Comparison of ENCODE assay signal across 30 cellular contexts in genomic region chr5:39670955-39671354, GRCh38.
"Had no signal": no experiment of that assay in that cellular context is flagged by ENCODE, and none has a peak within 500 bp of the region (broad histone marks: within the 10 kb centered on the region; RNA-seq: fewer than 3 reads in every experiment).

No MANE protein-coding gene starts in this region.

- H3K36me3 Mint-ChIP-seq: activated naive CD4-positive, alpha-beta T cell treated with anti-CD3 and anti-CD28 coated beads, Interleukin-2, amount 50 U/mL, for 72 hours; brain; T-cell had no signal

- H3K4me1 Mint-ChIP-seq: activated CD4-positive, alpha-beta T cell treated with anti-CD3 and anti-CD28 coated beads, Interleukin-2, amount 10 ng/mL, durations not matched to agents 24 days and 14 days; T-cell; T-helper 17 cell had no signal

- H3K36me3 ChIP-seq: adrenal gland, Peyer's patch, WERI-Rb-1 had no signal

- H3K27ac Mint-ChIP-seq: activated CD4-positive, alpha-beta T cell treated with anti-CD3 and anti-CD28 coated beads, Interleukin-2, amount 10 ng/mL, durations not matched to agents 24 days and 14 days; activated CD8-positive, alpha-beta T cell treated with anti-CD3 and anti-CD28 coated beads for 36 hours; activated naive CD4-positive, alpha-beta T cell treated with anti-CD3 and anti-CD28 coated beads for 36 hours; activated naive CD4-positive, alpha-beta T cell treated with anti-CD3 and anti-CD28 coated beads, Interleukin-2, amount 50 U/mL, for 72 hours; activated T-helper 1 cell treated with anti-CD3 and anti-CD28 coated beads, Interleukin-12 subunit alpha, Interleukin-12 subunit beta, Interleukin-2, Interleukin-4 antibody, amounts not matched to agents 30 ng/mL and 10 ng/mL and 1 ng/mL, durations not matched to agents 14 hours and 24 hours and 36 hours; T-cell; T-helper 17 cell had no signal

- H3K27me3 Mint-ChIP-seq: brain had no signal

- H3K9me3 ChIP-seq: adrenal gland, Peyer's patch had no signal

- H3K4me3 Mint-ChIP-seq: activated CD4-positive, alpha-beta T cell treated with anti-CD3 and anti-CD28 coated beads, Interleukin-2, amount 10 ng/mL, durations not matched to agents 24 days and 14 days; activated CD8-positive, alpha-beta T cell treated with anti-CD3 and anti-CD28 coated beads for 36 hours; activated naive CD4-positive, alpha-beta T cell treated with anti-CD3 and anti-CD28 coated beads for 36 hours; activated T-helper 1 cell treated with anti-CD3 and anti-CD28 coated beads, Interleukin-12 subunit alpha, Interleukin-12 subunit beta, Interleukin-2, Interleukin-4 antibody, amounts not matched to agents 30 ng/mL and 10 ng/mL and 1 ng/mL, durations not matched to agents 14 hours and 24 hours and 36 hours; brain; T-cell; T-helper 17 cell had no signal

- DNase-seq: activated CD4-positive, alpha-beta T cell treated with anti-CD3 and anti-CD28 coated beads, Interleukin-2, amount 10 ng/mL, durations not matched to agents 24 days and 14 days; activated CD4-positive, alpha-beta T cell treated with anti-CD3 and anti-CD28 coated beads, Interleukin-2, amount 50 U/mL, for 4 hours; activated CD8-positive, alpha-beta T cell treated with anti-CD3 and anti-CD28 coated beads for 36 hours; activated gamma-delta T cell treated with Interleukin-2 at 50 U/mL for 16 hours; activated naive CD4-positive, alpha-beta T cell treated with anti-CD3 and anti-CD28 coated beads for 36 hours; activated T-cell treated with anti-CD3 and anti-CD28 coated beads, Interleukin-2, amount 50 U/mL, for 1 hour; adrenal gland; caudate nucleus; cerebellar nuclear complex; Karpas-422; KBM-7; NCI-H1048; NCI-H1105 treated with DMSO at 0.1 percent for 48 hours; NCI-H1436; NCI-H1694 treated with DMSO at 0.1 percent for 48 hours; NCI-H2029; NCI-H345; NCI-H524 treated with DMSO at 0.1 percent for 48 hours; Peyer's patch; SIG-M5; T-cell; T-helper 17 cell; WERI-Rb-1 had no signal

- H3K4me1 ChIP-seq: adrenal gland, Peyer's patch had no signal

- FAIRE-seq: bronchial epithelial cell had no signal

- H3K27ac ChIP-seq: adrenal gland, Peyer's patch, RWPE1, WERI-Rb-1 had no signal

- H3K9me3 Mint-ChIP-seq: activated CD4-positive, alpha-beta T cell treated with anti-CD3 and anti-CD28 coated beads, Interleukin-2, amount 10 ng/mL, durations not matched to agents 24 days and 14 days; activated CD8-positive, alpha-beta T cell treated with anti-CD3 and anti-CD28 coated beads for 36 hours; activated naive CD4-positive, alpha-beta T cell treated with anti-CD3 and anti-CD28 coated beads for 36 hours; activated naive CD4-positive, alpha-beta T cell treated with anti-CD3 and anti-CD28 coated beads, Interleukin-2, amount 50 U/mL, for 72 hours; activated T-helper 1 cell treated with anti-CD3 and anti-CD28 coated beads, Interleukin-12 subunit alpha, Interleukin-12 subunit beta, Interleukin-2, Interleukin-4 antibody, amounts not matched to agents 30 ng/mL and 10 ng/mL and 1 ng/mL, durations not matched to agents 14 hours and 24 hours and 36 hours; brain; T-cell had no signal

- H3K4me3 ChIP-seq: adrenal gland, Peyer's patch had no signal

- ATAC-seq: activated CD8-positive, alpha-beta T cell treated with anti-CD3 and anti-CD28 coated beads for 36 hours; activated naive CD4-positive, alpha-beta T cell treated with anti-CD3 and anti-CD28 coated beads, Interleukin-2, amount 50 U/mL, for 72 hours; Right ventricle myocardium inferior; SK-N-SH treated with all-trans-retinoic acid at 6 μM for 48 hours; T-cell; T-helper 17 cell had no signal

- H3K27me3 ChIP-seq: adrenal gland, Peyer's patch had no signal
